ENCODE assay signal across 9 cellular contexts in genomic region chr13:38685974-38686571, GRCh38. TPM values are rescaled to one million over a fixed set of nuclear protein-coding genes. Genes with fewer than 3 reads are reported as not detected.
DNase-seq lines count a peak whose midpoint lies in the region; ATAC-seq and TF ChIP-seq lines count a peak whose summit lies in the region.
"Had no signal": no experiment of that assay in that cellular context is flagged by ENCODE, and none has a peak within 500 bp of the region (broad histone marks: within the 10 kb centered on the region; RNA-seq: fewer than 3 reads in every experiment).

No MANE protein-coding gene starts in this region.

- peaks cover 19% of the 10 kb centered on the region for H3K27me3 Mint-ChIP-seq in WTC11 (ENCODE audit: low read depth)

- WGBS in testis, 2 donors, result 1% methylated on average over 14 of the region's 14 CpGs

- H3K9me3 ChIP-seq in testis, result no peaks in the 10 kb centered on the region

- no peaks in the 10 kb centered on the region for H3K36me3 ChIP-seq in testis (ENCODE audit: low read depth, missing control alignments)

- peak overlapping the region; percentile 22 to 62 for H3K4me3 ChIP-seq in testis

- peak overlapping the region; percentile 94 for H3K27ac Mint-ChIP-seq in WTC11
- H3K27ac Mint-ChIP-seq: CD4-positive, CD25-positive, alpha-beta regulatory T cell had no signal

- CTCF ChIA-PET in WTC11 (lab: Charles Lee), result interaction anchor here (0.6 to 3.4 kb wide), 23 partner anchors 11 to 816 kb away, joined by 3 to 22 read pairs (median 4); partner anchors contain the start of gene TRPC4

- no peaks in the 10 kb centered on the region for H3K27me3 ChIP-seq in testis

- TF ChIP-seq CTCF in WTC11 (IDR thresholded peaks at IDR 0.05), result no peak
- no peak for TF ChIP-seq CTCF in testis (IDR thresholded peaks at IDR 0.05)

- DNase-seq in SIG-M5 treated with dmso at 0.1 percent for 504 hours (lab: John Stamatoyannopoulos, UW; ENCODE audit: unreplicated experiment) (peak; percentile 36), SIG-M5 (lab: John Stamatoyannopoulos, UW) (no peak), WTC11 (ENCODE audit: low spot score) (peak; percentile 58), inferior parietal cortex (ENCODE audit: extremely low spot score) (peak; percentile 68), testis (peak; percentile 32), MV-4-11 (lab: John Stamatoyannopoulos, UW) (no peak)
- no peak for DNase-seq in activated naive CD4-positive, alpha-beta T cell treated with anti-CD3 and anti-CD28 coated beads, Interleukin-2, amount 50 U/mL, for 16 hours
- DNase-seq: CD4-positive, CD25-positive, alpha-beta regulatory T cell had no signal

- POLR2A ChIA-PET in WTC11 (lab: Charles Lee), result interaction anchor here (0.7 to 1.8 kb wide), 11 partner anchors 11 to 337 kb away, joined by 3 to 11 read pairs (median 4); partner anchors contain the start of gene UFM1

- ATAC-seq in WTC11 (peak; percentile 37), HG03565 (IDR thresholded peaks at IDR 0.05; ENCODE audit: unreplicated experiment) (no peak)

- H3K27ac ChIP-seq in testis, result no peak overlapping the region

- peaks cover 6% of the 10 kb centered on the region for H3K9me3 Mint-ChIP-seq in WTC11

- intact Hi-C loops in testis (cut with DNase I; ENCODE audit: low total_unique reads), result no loop called here

- H3K4me1 ChIP-seq in testis, result no peaks in the 10 kb centered on the region

- peaks cover 26% of the 10 kb centered on the region for H3K36me3 Mint-ChIP-seq in WTC11
- H3K36me3 Mint-ChIP-seq: CD4-positive, CD25-positive, alpha-beta regulatory T cell had no signal

- H3K4me3 Mint-ChIP-seq in WTC11, result peak overlapping the region; percentile 86

- H3K4me1 Mint-ChIP-seq in WTC11, result peaks cover 17% of the 10 kb centered on the region

- TF ChIP-seq POLR2A in testis (IDR thresholded peaks at IDR 0.05), result no peak

TF ChIP-seq in WTC11, 78 proteins besides CTCF, POLR2A, EP300 and RAD21 (continues in another document):
- TF ChIP-seq FOXK1 (CRISPR knock-in tag; IDR thresholded peaks at IDR 0.05), result no peak
- TF ChIP-seq ZNF512 (CRISPR knock-in tag; IDR thresholded peaks at IDR 0.05; ENCODE audit: borderline replicate concordance), result no peak
- TF ChIP-seq RELA (CRISPR knock-in tag; IDR thresholded peaks at IDR 0.05; ENCODE audit: borderline replicate concordance), result no peak
- TF ChIP-seq NR2C2 (CRISPR knock-in tag; IDR thresholded peaks at IDR 0.05), result no peak
- TF ChIP-seq ZNF416 (CRISPR knock-in tag; IDR thresholded peaks at IDR 0.05), result no peak
- TF ChIP-seq, protein P1, sequence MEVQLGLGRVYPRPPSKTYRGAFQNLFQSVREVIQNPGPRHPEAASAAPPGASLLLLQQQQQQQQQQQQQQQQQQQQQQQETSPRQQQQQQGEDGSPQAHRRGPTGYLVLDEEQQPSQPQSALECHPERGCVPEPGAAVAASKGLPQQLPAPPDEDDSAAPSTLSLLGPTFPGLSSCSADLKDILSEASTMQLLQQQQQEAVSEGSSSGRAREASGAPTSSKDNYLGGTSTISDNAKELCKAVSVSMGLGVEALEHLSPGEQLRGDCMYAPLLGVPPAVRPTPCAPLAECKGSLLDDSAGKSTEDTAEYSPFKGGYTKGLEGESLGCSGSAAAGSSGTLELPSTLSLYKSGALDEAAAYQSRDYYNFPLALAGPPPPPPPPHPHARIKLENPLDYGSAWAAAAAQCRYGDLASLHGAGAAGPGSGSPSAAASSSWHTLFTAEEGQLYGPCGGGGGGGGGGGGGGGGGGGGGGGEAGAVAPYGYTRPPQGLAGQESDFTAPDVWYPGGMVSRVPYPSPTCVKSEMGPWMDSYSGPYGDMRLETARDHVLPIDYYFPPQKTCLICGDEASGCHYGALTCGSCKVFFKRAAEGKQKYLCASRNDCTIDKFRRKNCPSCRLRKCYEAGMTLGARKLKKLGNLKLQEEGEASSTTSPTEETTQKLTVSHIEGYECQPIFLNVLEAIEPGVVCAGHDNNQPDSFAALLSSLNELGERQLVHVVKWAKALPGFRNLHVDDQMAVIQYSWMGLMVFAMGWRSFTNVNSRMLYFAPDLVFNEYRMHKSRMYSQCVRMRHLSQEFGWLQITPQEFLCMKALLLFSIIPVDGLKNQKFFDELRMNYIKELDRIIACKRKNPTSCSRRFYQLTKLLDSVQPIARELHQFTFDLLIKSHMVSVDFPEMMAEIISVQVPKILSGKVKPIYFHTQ (CRISPR knock-in tag; IDR thresholded peaks at IDR 0.05), result no peak
- TF ChIP-seq NFE2L1 (CRISPR knock-in tag; IDR thresholded peaks at IDR 0.05), result no peak
- TF ChIP-seq ZNF425 (CRISPR knock-in tag; conservative IDR thresholded peaks at IDR 0.05), result no peak
- no peak for TF ChIP-seq EMX1 (CRISPR knock-in tag; IDR thresholded peaks at IDR 0.05)
- TF ChIP-seq HMGXB4 (CRISPR knock-in tag; IDR thresholded peaks at IDR 0.05), result no peak
- TF ChIP-seq, protein P2, sequence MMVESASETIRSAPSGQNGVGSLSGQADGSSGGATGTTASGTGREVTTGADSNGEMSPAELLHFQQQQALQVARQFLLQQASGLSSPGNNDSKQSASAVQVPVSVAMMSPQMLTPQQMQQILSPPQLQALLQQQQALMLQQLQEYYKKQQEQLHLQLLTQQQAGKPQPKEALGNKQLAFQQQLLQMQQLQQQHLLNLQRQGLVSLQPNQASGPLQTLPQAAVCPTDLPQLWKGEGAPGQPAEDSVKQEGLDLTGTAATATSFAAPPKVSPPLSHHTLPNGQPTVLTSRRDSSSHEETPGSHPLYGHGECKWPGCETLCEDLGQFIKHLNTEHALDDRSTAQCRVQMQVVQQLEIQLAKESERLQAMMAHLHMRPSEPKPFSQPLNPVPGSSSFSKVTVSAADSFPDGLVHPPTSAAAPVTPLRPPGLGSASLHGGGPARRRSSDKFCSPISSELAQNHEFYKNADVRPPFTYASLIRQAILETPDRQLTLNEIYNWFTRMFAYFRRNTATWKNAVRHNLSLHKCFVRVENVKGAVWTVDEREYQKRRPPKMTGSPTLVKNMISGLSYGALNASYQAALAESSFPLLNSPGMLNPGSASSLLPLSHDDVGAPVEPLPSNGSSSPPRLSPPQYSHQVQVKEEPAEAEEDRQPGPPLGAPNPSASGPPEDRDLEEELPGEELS (CRISPR knock-in tag; IDR thresholded peaks at IDR 0.05), result no peak

RNA-seq across cellular contexts. Expression of gene FREM2, which starts 0.8 kb away (rescaled TPM):
- total RNA-seq in WTC11 (2021) (23.7 to 24.5 TPM (median 24.1 TPM) in 3 replicates), testis (1 to 10 TPM; 4.4 to 5.5 TPM)
- 0.80 TPM for polyA plus RNA-seq in testis (ENCODE audit: insufficient read depth, low read depth, low replicate concordance)
- total RNA-seq: CD4-positive, CD25-positive, alpha-beta regulatory T cell had no signal
- polyA plus RNA-seq: CD4-positive, CD25-positive, alpha-beta regulatory T cell had no signal

Comparison
In these comparisons a context has a peak if more than half of its experiments do, and no peak if none do; other contexts are left out.
1. DNase-seq: peak in SIG-M5 treated with dmso at 0.1 percent for 504 hours (single experiment), WTC11 (single experiment), inferior parietal cortex (single experiment) and testis (single experiment); none in SIG-M5 (single experiment), activated naive CD4-positive, alpha-beta T cell treated with anti-CD3 and anti-CD28 coated beads, Interleukin-2, amount 50 U/mL, for 16 hours (single experiment) and MV-4-11 (single experiment).